Comparison of ENCODE assay signal across 8 cellular contexts in genomic region chr3:37683321-37683720, GRCh38.
"Had no signal": no experiment of that assay in that cellular context is flagged by ENCODE, and none has a peak within 500 bp of the region (broad histone marks: within the 10 kb centered on the region; RNA-seq: fewer than 3 reads in every experiment).

No MANE protein-coding gene starts in this region.

- DNase-seq: GM23248, GOT3, H7, H9, HCEC 1CT, HFFc6 had no signal

- H3K27ac ChIP-seq: GM23248 had no signal

- H3K36me3 ChIP-seq: HAP-1 had no signal

- H3K9me3 ChIP-seq: HAP-1 had no signal

- H3K4me1 ChIP-seq: HAP-1 had no signal

- H3K4me3 ChIP-seq: GM23248, GM23338, HAP-1 had no signal
